Comparison of ENCODE assay signal across 33 cellular contexts in the genomic region with DNA sequence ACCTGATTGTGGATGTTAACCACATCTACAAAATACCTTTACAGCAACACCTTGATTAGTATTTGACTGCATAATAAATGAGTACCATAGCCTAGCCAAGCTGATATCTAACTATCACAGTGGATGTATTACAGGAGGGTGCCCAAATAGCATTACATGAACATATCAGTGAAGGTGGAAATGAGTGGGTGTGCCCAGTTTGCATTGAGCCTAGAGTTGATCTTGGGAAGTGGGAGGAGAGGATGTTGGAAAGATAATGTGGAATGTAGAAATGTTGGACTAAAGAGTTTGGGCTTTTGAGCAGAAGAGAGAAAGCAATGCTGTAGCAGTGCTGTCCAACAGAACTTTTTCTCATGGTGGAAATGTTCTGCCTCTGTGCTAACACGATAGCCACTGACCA.
"Had no signal": no experiment of that assay in that cellular context is flagged by ENCODE, and none has a peak within 500 bp of the region (broad histone marks: within the 10 kb centered on the region; RNA-seq: fewer than 3 reads in every experiment).

No MANE protein-coding gene starts in this region.

- H3K27me3 Mint-ChIP-seq: activated CD4-positive, alpha-beta memory T cell treated with anti-CD3 and anti-CD28 coated beads for 36 hours; activated CD4-positive, alpha-beta T cell treated with anti-CD3 and anti-CD28 coated beads for 36 hours; activated CD4-positive, alpha-beta T cell treated with anti-CD3 and anti-CD28 coated beads, Interleukin-2, amount 10 ng/mL, durations not matched to agents 24 days and 14 days; activated CD8-positive, alpha-beta memory T cell treated with anti-CD3 and anti-CD28 coated beads, Interleukin-2, amount 10 ng/mL, durations not matched to agents 7 days and 5 days; activated naive CD4-positive, alpha-beta T cell treated with anti-CD3 and anti-CD28 coated beads, Interleukin-2, amount 50 U/mL, for 24 hours; activated naive CD8-positive, alpha-beta T cell treated with anti-CD3 and anti-CD28 coated beads for 36 hours; activated naive CD8-positive, alpha-beta T cell treated with anti-CD3 and anti-CD28 coated beads, Interleukin-2, amount 50 U/mL, for 24 hours; effector memory CD8-positive, alpha-beta T cell had no signal

- FAIRE-seq: colon, endothelial cell of umbilical vein had no signal

- H3K4me1 Mint-ChIP-seq: activated naive CD8-positive, alpha-beta T cell treated with anti-CD3 and anti-CD28 coated beads for 36 hours had no signal

- DNase-seq: activated CD4-positive, alpha-beta memory T cell treated with anti-CD3 and anti-CD28 coated beads for 36 hours; activated CD4-positive, alpha-beta T cell treated with anti-CD3 and anti-CD28 coated beads for 36 hours; activated CD4-positive, alpha-beta T cell treated with anti-CD3 and anti-CD28 coated beads, Interleukin-2, amount 10 ng/mL, durations not matched to agents 24 days and 14 days; activated CD4-positive, CD25-positive, alpha-beta regulatory T cell; activated CD4-positive, CD25-positive, alpha-beta regulatory T cell treated with anti-CD3 and anti-CD28 coated beads, Interleukin-2, amount 50 U/mL, for 72 hours; activated CD8-positive, alpha-beta memory T cell treated with anti-CD3 and anti-CD28 coated beads, Interleukin-2, amount 10 ng/mL, durations not matched to agents 7 days and 5 days; activated CD8-positive, alpha-beta memory T cell treated with anti-CD3 and anti-CD28 coated beads, Interleukin-2, amount 50 U/mL, for 4 hours; activated CD8-positive, alpha-beta T cell treated with anti-CD3 and anti-CD28 coated beads, Interleukin-2, amount 10 ng/mL, durations not matched to agents 7 days and 5 days; activated effector memory CD4-positive, alpha-beta T cell treated with anti-CD3 and anti-CD28 coated beads, Interleukin-2, amount 50 U/mL, for 16 hours; activated naive CD4-positive, alpha-beta T cell treated with anti-CD3 and anti-CD28 coated beads for 36 hours; activated naive CD8-positive, alpha-beta T cell treated with anti-CD3 and anti-CD28 coated beads for 36 hours; activated naive CD8-positive, alpha-beta T cell treated with anti-CD3 and anti-CD28 coated beads, Interleukin-2, amount 50 U/mL, for 24 hours; activated T-cell treated with anti-CD3 and anti-CD28 coated beads, Interleukin-2, amount 50 U/mL, for 1 hour; activated T-cell treated with anti-CD3 and anti-CD28 coated beads, Interleukin-2, amount 50 U/mL, for 48 hours; adrenal gland; amygdala; aorta; body of pancreas; caudate nucleus; cortex of kidney; dermis blood vessel endothelial cell; effector CD4-positive, alpha-beta T cell; effector memory CD8-positive, alpha-beta T cell; esophagus squamous epithelium; foreskin melanocyte; T-helper 2 cell had no signal

- ATAC-seq: activated CD4-positive, alpha-beta T cell treated with anti-CD3 and anti-CD28 coated beads for 36 hours; activated CD8-positive, alpha-beta memory T cell treated with anti-CD3 and anti-CD28 coated beads, Interleukin-2, amount 10 ng/mL, durations not matched to agents 7 days and 5 days; activated CD8-positive, alpha-beta T cell treated with anti-CD3 and anti-CD28 coated beads, Interleukin-2, amount 10 ng/mL, durations not matched to agents 7 days and 5 days; activated naive CD8-positive, alpha-beta T cell treated with anti-CD3 and anti-CD28 coated beads, Interleukin-2, amount 50 U/mL, for 24 hours; body of pancreas; effector memory CD8-positive, alpha-beta T cell; gastroesophageal sphincter had no signal

- H3K9me3 ChIP-seq: adrenal gland, body of pancreas, esophagus squamous epithelium, gastroesophageal sphincter had no signal

- H3K4me3 ChIP-seq: adrenal gland, body of pancreas, esophagus squamous epithelium, gastroesophageal sphincter had no signal

- H3K36me3 ChIP-seq: adrenal gland had no signal

- H3K27ac Mint-ChIP-seq: activated CD4-positive, alpha-beta memory T cell treated with anti-CD3 and anti-CD28 coated beads for 36 hours; activated CD4-positive, alpha-beta T cell treated with anti-CD3 and anti-CD28 coated beads for 36 hours; activated CD4-positive, alpha-beta T cell treated with anti-CD3 and anti-CD28 coated beads, Interleukin-2, amount 10 ng/mL, durations not matched to agents 24 days and 14 days; activated CD8-positive, alpha-beta memory T cell treated with anti-CD3 and anti-CD28 coated beads, Interleukin-2, amount 10 ng/mL, durations not matched to agents 7 days and 5 days; activated CD8-positive, alpha-beta T cell treated with anti-CD3 and anti-CD28 coated beads, Interleukin-2, amount 10 ng/mL, durations not matched to agents 7 days and 5 days; activated naive CD4-positive, alpha-beta T cell treated with anti-CD3 and anti-CD28 coated beads for 36 hours; activated naive CD8-positive, alpha-beta T cell treated with anti-CD3 and anti-CD28 coated beads for 36 hours; activated naive CD8-positive, alpha-beta T cell treated with anti-CD3 and anti-CD28 coated beads, Interleukin-2, amount 50 U/mL, for 24 hours; activated T-helper 1 cell treated with anti-CD3 and anti-CD28 coated beads, Interleukin-12 subunit alpha, Interleukin-12 subunit beta, Interleukin-2, Interleukin-4 antibody, amounts not matched to agents 30 ng/mL and 10 ng/mL and 1 ng/mL, durations not matched to agents 14 hours and 24 hours and 36 hours; activated T-helper 2 cell treated with anti-CD3 and anti-CD28 coated beads, Interferon-gamma antibody, Interleukin-2, Interleukin-4, amounts not matched to agents 10 μg/mL and 5 μg/mL and 100 μg/mL, durations not matched to agents 14 hours and 24 hours and 36 hours; effector memory CD8-positive, alpha-beta T cell had no signal

- H3K4me3 Mint-ChIP-seq: activated CD4-positive, alpha-beta memory T cell treated with anti-CD3 and anti-CD28 coated beads for 36 hours; activated CD4-positive, alpha-beta T cell treated with anti-CD3 and anti-CD28 coated beads for 36 hours; activated CD4-positive, alpha-beta T cell treated with anti-CD3 and anti-CD28 coated beads, Interleukin-2, amount 10 ng/mL, durations not matched to agents 24 days and 14 days; activated CD8-positive, alpha-beta memory T cell treated with anti-CD3 and anti-CD28 coated beads, Interleukin-2, amount 10 ng/mL, durations not matched to agents 7 days and 5 days; activated CD8-positive, alpha-beta T cell treated with anti-CD3 and anti-CD28 coated beads, Interleukin-2, amount 10 ng/mL, durations not matched to agents 7 days and 5 days; activated naive CD4-positive, alpha-beta T cell treated with anti-CD3 and anti-CD28 coated beads for 36 hours; activated naive CD4-positive, alpha-beta T cell treated with anti-CD3 and anti-CD28 coated beads, Interleukin-2, amount 50 U/mL, for 24 hours; activated naive CD8-positive, alpha-beta T cell treated with anti-CD3 and anti-CD28 coated beads for 36 hours; activated naive CD8-positive, alpha-beta T cell treated with anti-CD3 and anti-CD28 coated beads, Interleukin-2, amount 50 U/mL, for 24 hours; activated T-helper 1 cell treated with anti-CD3 and anti-CD28 coated beads, Interleukin-12 subunit alpha, Interleukin-12 subunit beta, Interleukin-2, Interleukin-4 antibody, amounts not matched to agents 30 ng/mL and 10 ng/mL and 1 ng/mL, durations not matched to agents 14 hours and 24 hours and 36 hours; effector memory CD8-positive, alpha-beta T cell had no signal

- H3K27me3 ChIP-seq: adrenal gland, body of pancreas, esophagus squamous epithelium, gastroesophageal sphincter had no signal

- H3K27ac ChIP-seq: adrenal gland, body of pancreas, epithelial cell of prostate, esophagus squamous epithelium had no signal
